Comparison of ENCODE assay signal across 12 cellular contexts in the genomic region with DNA sequence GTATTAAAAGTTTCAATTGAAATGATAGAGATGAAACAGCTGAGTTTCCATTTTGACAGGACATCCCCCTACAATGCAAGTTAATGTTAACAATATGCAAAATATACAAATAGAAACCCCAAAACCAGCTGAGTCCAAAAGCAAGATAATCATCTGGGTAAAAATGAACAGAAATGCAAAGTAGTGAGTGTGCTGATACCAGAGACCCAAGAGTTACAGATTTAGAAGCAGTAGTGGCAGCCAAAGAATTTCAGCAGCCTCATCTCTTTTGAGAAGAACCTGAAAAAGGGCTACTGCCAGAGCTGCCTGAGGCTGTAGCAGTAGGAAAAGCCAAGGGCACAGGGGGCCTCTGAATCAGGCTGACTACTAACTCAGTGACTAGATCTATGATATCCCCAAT.
DNase-seq lines count a peak whose midpoint lies in the region; ATAC-seq and TF ChIP-seq lines count a peak whose summit lies in the region.
"Had no signal": no experiment of that assay in that cellular context is flagged by ENCODE, and none has a peak within 500 bp of the region (broad histone marks: within the 10 kb centered on the region; RNA-seq: fewer than 3 reads in every experiment).

No MANE protein-coding gene starts in this region.

- no peaks in the 10 kb centered on the region for H3K27me3 ChIP-seq in right atrium auricular region
- H3K27me3 ChIP-seq: testis had no signal

- peak overlapping the region; percentile 55 to 60 for H3K27ac ChIP-seq in right atrium auricular region

- H3K4me3 ChIP-seq in right atrium auricular region: no peak overlapping the region
- H3K4me3 ChIP-seq: testis had no signal

- TF ChIP-seq CTCF in GM10248 (IDR thresholded peaks at IDR 0.05; ENCODE audit: control extremely low read depth, extremely low read depth, low read depth, missing control alignments) (no peak), GM20000 (IDR thresholded peaks at IDR 0.05; ENCODE audit: extremely low read depth, missing control alignments) (no peak), right atrium auricular region (IDR thresholded peaks at IDR 0.05) (no peak)

- H3K9me3 ChIP-seq in right atrium auricular region: no peaks in the 10 kb centered on the region
- H3K9me3 ChIP-seq: testis had no signal

- CTCF ChIA-PET in GM10248 (lab: Yijun Ruan, JAX): interaction anchor here (1.2 kb wide), 1 partner anchor 40 kb away, joined by 3 read pairs; no protein-coding TSS in a partner anchor

- H3K4me1 ChIP-seq in right atrium auricular region: peaks cover 0 to 41% of the 10 kb centered on the region in 2 donors

- POLR2A ChIA-PET in GM10248 (lab: Yijun Ruan, JAX): no interaction called here

- DNase-seq in GM10248 (ENCODE audit: extremely low spot score) (peak; percentile 19), GM20000 (ENCODE audit: low spot score) (peak; percentile 27), right atrium auricular region (ENCODE audit: low spot score) (no peak), middle frontal gyrus (ENCODE audit: extremely low spot score, low spot score) (no peak), ecto neural progenitor cell (ENCODE audit: low spot score) (no peak), NCI-H1048 (lab: John Stamatoyannopoulos, UW) (no peak)
- DNase-seq: activated CD4-positive, alpha-beta memory T cell treated with anti-CD3 and anti-CD28 coated beads for 36 hours; GF-D8; SW 1271; testis had no signal

- ATAC-seq in HG03354 (IDR thresholded peaks at IDR 0.05; ENCODE audit: poor library complexity, severe bottlenecking, unreplicated experiment): peak; percentile 87
- ATAC-seq in HG03139 (IDR thresholded peaks at IDR 0.05; ENCODE audit: unreplicated experiment): no peak

- H3K36me3 ChIP-seq in right atrium auricular region: no peaks in the 10 kb centered on the region

Comparison
In these comparisons a context has a peak if more than half of its experiments do, and no peak if none do; other contexts are left out.
1. DNase-seq: peak in GM10248 (single experiment) and GM20000 (single experiment); none in right atrium auricular region (single experiment), middle frontal gyrus (single experiment), ecto neural progenitor cell (single experiment) and NCI-H1048 (single experiment).